Comparison of ENCODE assay signal across 8 cellular contexts in the genomic region with DNA sequence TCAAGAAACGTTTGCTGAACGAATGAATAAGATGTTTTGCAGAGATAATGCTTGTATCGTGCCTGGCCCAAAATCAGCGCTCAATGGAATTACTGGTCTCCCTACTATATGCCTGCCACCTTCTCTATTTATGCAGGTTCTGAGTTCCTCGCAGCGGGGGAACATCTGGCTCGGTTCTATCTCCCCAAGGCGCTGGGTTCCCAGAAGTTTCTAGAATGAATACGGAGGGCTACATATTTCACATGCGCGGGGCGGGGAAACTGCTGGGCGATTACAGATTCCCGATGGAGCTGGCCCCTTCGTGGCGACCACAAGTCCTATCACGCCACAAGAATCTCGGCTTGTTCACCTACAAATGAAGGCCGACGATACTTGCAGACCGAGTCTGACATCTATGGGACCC. TPM values are rescaled to one million over a fixed set of nuclear protein-coding genes. Genes with fewer than 3 reads are reported as not detected.
DNase-seq lines count a peak whose midpoint lies in the region; ATAC-seq and TF ChIP-seq lines count a peak whose summit lies in the region.

No MANE protein-coding gene starts in this region.

- intact Hi-C loops in stomach (cut with DNase I; ENCODE audit: low total_unique reads): loop anchor here (10.0 kb wide), 1 partner anchor 240 kb away; no protein-coding TSS in a partner anchor

- H3K27me3 ChIP-seq in stomach: no peaks in the 10 kb centered on the region

- peak overlapping the region; percentile 91 to 94 (median 93) for H3K27ac ChIP-seq in stomach

- peak overlapping the region; percentile 84 to 98 (median 94) for H3K4me3 ChIP-seq in stomach

- no peaks in the 10 kb centered on the region for H3K27me3 Mint-ChIP-seq in activated naive CD8-positive, alpha-beta T cell treated with anti-CD3 and anti-CD28 coated beads for 36 hours
- peaks cover 1 to 7% (median 2%) of the 10 kb centered on the region in 3 donors for H3K27me3 Mint-ChIP-seq in immature natural killer cell (ENCODE audit: low read depth in 3 of 3)

- peaks cover 21 to 35% (median 28%) of the 10 kb centered on the region in 4 donors for H3K4me1 ChIP-seq in stomach

- H3K36me3 ChIP-seq in stomach: peaks cover 5 to 28% (median 24%) of the 10 kb centered on the region in 4 donors

- H3K9me3 ChIP-seq in stomach: no peaks in the 10 kb centered on the region

- H3K9me3 Mint-ChIP-seq in activated naive CD8-positive, alpha-beta T cell treated with anti-CD3 and anti-CD28 coated beads for 36 hours: no peaks in the 10 kb centered on the region
- no peaks in the 10 kb centered on the region for H3K9me3 Mint-ChIP-seq in immature natural killer cell

- no peak for TF ChIP-seq CTCF in stomach (IDR thresholded peaks at IDR 0.05)

- H3K4me3 Mint-ChIP-seq in activated naive CD8-positive, alpha-beta T cell treated with anti-CD3 and anti-CD28 coated beads for 36 hours: peak overlapping the region; percentile 95
- H3K4me3 Mint-ChIP-seq in immature natural killer cell: peak overlapping the region; percentile 93 to 100 (median 97)

- peaks cover 30% of the 10 kb centered on the region for H3K4me1 Mint-ChIP-seq in activated naive CD8-positive, alpha-beta T cell treated with anti-CD3 and anti-CD28 coated beads for 36 hours
- H3K4me1 Mint-ChIP-seq in immature natural killer cell: peaks cover 41 to 50% of the 10 kb centered on the region in 2 donors

- H3K27ac Mint-ChIP-seq in activated naive CD8-positive, alpha-beta T cell treated with anti-CD3 and anti-CD28 coated beads for 36 hours: peak overlapping the region; percentile 95
- peak overlapping the region; percentile 87 to 98 (median 94) for H3K27ac Mint-ChIP-seq in immature natural killer cell

- ATAC-seq in HG03135 (IDR thresholded peaks at IDR 0.05; ENCODE audit: unreplicated experiment): peak; percentile 18

- DNase-seq in DMS 273 (lab: John Stamatoyannopoulos, UW; ENCODE audit: unreplicated experiment) (peak; percentile 74), DMS 273 treated with DMSO at 0.1 percent for 48 hours (lab: John Stamatoyannopoulos, UW) (no peak), immature natural killer cell (no peak), stomach (peak; percentile 35), middle frontal gyrus (ENCODE audit: extremely low spot score, low spot score) (no peak), EL (no peak)
- DNase-seq in activated naive CD8-positive, alpha-beta T cell treated with anti-CD3 and anti-CD28 coated beads for 36 hours: no peak

- no peak for TF ChIP-seq EP300 in stomach (IDR thresholded peaks at IDR 0.05)

- TF ChIP-seq POLR2A in stomach (IDR thresholded peaks at IDR 0.05): no peak

- 0 to 5% (median 0%) methylated on average over 9 to 21 of the region's 21 CpGs for WGBS in stomach, 5 donors

- H3K36me3 Mint-ChIP-seq in activated naive CD8-positive, alpha-beta T cell treated with anti-CD3 and anti-CD28 coated beads for 36 hours: peaks cover 16% of the 10 kb centered on the region
- H3K36me3 Mint-ChIP-seq in immature natural killer cell: no peaks in the 10 kb centered on the region

RNA-seq across cellular contexts. Expression of gene EIF2B5, which starts 0.4 kb away (rescaled TPM):
- total RNA-seq in activated naive CD8-positive, alpha-beta T cell treated with anti-CD3 and anti-CD28 coated beads for 36 hours: 10 to 100 TPM; 73.2 to 74.4 TPM
- polyA plus RNA-seq in immature natural killer cell: 10 to 100 TPM; 34.6 to 51.5 (median 50.2) TPM
- total RNA-seq in stomach: 100 to 1,000 TPM in 1 of 5 donors, 10 to 100 TPM in 3, 1 to 10 TPM in 1; 1.4 to 113 (median 36.5) TPM
- 10 to 100 TPM; 33.0 to 42.0 (median 33.7) TPM for polyA plus RNA-seq in stomach

RNA-seq across cellular contexts. Expression of gene DVL3, which starts 20.4 kb away (rescaled TPM):
- total RNA-seq in activated naive CD8-positive, alpha-beta T cell treated with anti-CD3 and anti-CD28 coated beads for 36 hours: 10 to 100 TPM; 22.9 to 25.2 TPM
- 10 to 100 TPM; 12.7 to 13.4 (median 13.2) TPM for polyA plus RNA-seq in immature natural killer cell
- 100 to 1,000 TPM in 1 of 5 donors, 10 to 100 TPM in 4; 27.9 to 107 (median 55.4) TPM for total RNA-seq in stomach
- 10 to 100 TPM; 21.2 to 26.4 (median 25.8) TPM for polyA plus RNA-seq in stomach

RNA-seq across cellular contexts. Expression of gene HTR3E, which starts 37.9 kb away (rescaled TPM):
- total RNA-seq in activated naive CD8-positive, alpha-beta T cell treated with anti-CD3 and anti-CD28 coated beads for 36 hours: not detected
- not detected for polyA plus RNA-seq in immature natural killer cell
- total RNA-seq in stomach: not detected
- polyA plus RNA-seq in stomach: not detected

RNA-seq across cellular contexts. Expression of gene AP2M1, which starts 39.9 kb away (rescaled TPM):
- 100 to 1,000 TPM; 209 to 219 TPM for total RNA-seq in activated naive CD8-positive, alpha-beta T cell treated with anti-CD3 and anti-CD28 coated beads for 36 hours
- polyA plus RNA-seq in immature natural killer cell: 100 to 1,000 TPM; 270 to 364 (median 329) TPM
- total RNA-seq in stomach: 100 to 1,000 TPM in 4 of 5 donors, 10 to 100 TPM in 1; 96.2 to 204 (median 134) TPM
- polyA plus RNA-seq in stomach: 100 to 1,000 TPM; 143 to 220 (median 208) TPM

RNA-seq across cellular contexts. Expression of gene ABCF3, which starts 51.3 kb away (rescaled TPM):
- 10 to 100 TPM; 57.2 to 58.7 TPM for total RNA-seq in activated naive CD8-positive, alpha-beta T cell treated with anti-CD3 and anti-CD28 coated beads for 36 hours
- 10 to 100 TPM; 19.1 to 47.1 (median 28.9) TPM for polyA plus RNA-seq in immature natural killer cell
- 100 to 1,000 TPM in 1 of 5 donors, 10 to 100 TPM in 4; 21.6 to 194 (median 55.9) TPM for total RNA-seq in stomach
- polyA plus RNA-seq in stomach: 10 to 100 TPM; 43.4 to 45.0 (median 44.5) TPM

Comparison
In these comparisons a context has a peak if more than half of its experiments do, and no peak if none do; other contexts are left out.
1. DNase-seq: peak in DMS 273 (single experiment) and stomach (single experiment); none in DMS 273 treated with DMSO at 0.1 percent for 48 hours (single experiment), activated naive CD8-positive, alpha-beta T cell treated with anti-CD3 and anti-CD28 coated beads for 36 hours (single experiment), immature natural killer cell (0 of 3), middle frontal gyrus (single experiment) and EL (single experiment).